ENCODE assay signal across 10 cellular contexts in genomic region chr5:139446956-139447779, GRCh38. TPM values are rescaled to one million over a fixed set of nuclear protein-coding genes. Genes with fewer than 3 reads are reported as not detected.
A peak's percentile ranks its signal among the peaks of the same experiment; 100 is the strongest.
DNase-seq lines count a peak whose midpoint lies in the region; ATAC-seq, FAIRE-seq and TF ChIP-seq lines count a peak whose summit lies in the region.
"Had no signal": no experiment of that assay in that cellular context is flagged by ENCODE, and none has a peak within 500 bp of the region (broad histone marks: within the 10 kb centered on the region; RNA-seq: fewer than 3 reads in every experiment).

No MANE protein-coding gene starts in this region.

- POLR2A ChIA-PET in IMR-90 (lab: Charles Lee; ENCODE audit: unreplicated experiment) = no interaction called here

- CTCF ChIA-PET in IMR-90 (lab: Yijun Ruan, JAX) = no interaction called here

- no peak for DNase-seq in GM12892 (ENCODE audit: insufficient read length)
- peak; percentile 35 for DNase-seq in IMR-90
- DNase-seq in esophagus squamous epithelium (lab: John Stamatoyannopoulos, UW) = no peak
- no peak for DNase-seq in NCI-H526 (lab: John Stamatoyannopoulos, UW)
- DNase-seq in NCI-H82 (lab: John Stamatoyannopoulos, UW) = no peak
- no peak for DNase-seq in GDM1 (lab: John Stamatoyannopoulos, UW)
- no peak for DNase-seq in D721Med (ENCODE audit: insufficient read length, low spot score)
- DNase-seq: NCI-H510A, right cardiac atrium had no signal

- H3K79me1 ChIP-seq in IMR-90 (ENCODE audit: low read depth in 1 of 2, low read length in 2 of 2) = 0 out of 4 replicates have a peak, but pooled peaks cover 0 to 7% of the 10 kb centered on the region in 2 experiments

- H3K9me1 ChIP-seq in IMR-90 (ENCODE audit: insufficient read depth, low read length) = peaks cover 32% of the 10 kb centered on the region

- peak overlapping the region; percentile 14 for H2BK120ac ChIP-seq in IMR-90 (ENCODE audit: low read depth, low read length)

- peak overlapping the region; percentile 13; the same call in 1 of the 2 replicates for H3K23ac ChIP-seq in IMR-90 (ENCODE audit: low read depth, low read length)

- no peak overlapping the region for H3K56ac ChIP-seq in IMR-90 (ENCODE audit: extremely low read depth, insufficient read depth, low read length)

- H3K4me2 ChIP-seq in IMR-90 (ENCODE audit: low read depth, low read length) = no peak overlapping the region

- no peaks in the 10 kb centered on the region for H4K20me1 ChIP-seq in IMR-90 (ENCODE audit: insufficient read depth, low read length)

- H3K4ac ChIP-seq in IMR-90 (ENCODE audit: low read depth, low read length) = peak overlapping the region; percentile 53; the same call in 1 of the 2 replicates

- ATAC-seq in GM21360 (IDR thresholded peaks at IDR 0.05; ENCODE audit: unreplicated experiment) (peak; percentile 63), IMR-90 (ENCODE audit: low read depth) (no peak)

- H3K27me3 ChIP-seq in IMR-90 (ENCODE audit: control insufficient read depth, insufficient read depth, low read length) = no peaks in the 10 kb centered on the region
- H3K27me3 ChIP-seq in esophagus squamous epithelium = no peaks in the 10 kb centered on the region

- peak overlapping the region; percentile 28; the same call in 1 of the 2 replicates for H3K18ac ChIP-seq in IMR-90 (ENCODE audit: low read depth, low read length)

- in situ Hi-C loops in IMR-90 (cut with MboI; ENCODE audit: low sequenced_read_pairs) = no loop called here

- FAIRE-seq in GM12892 (lab: Jason Lieb, UNC) (peak; percentile 91), D721Med (lab: Jason Lieb, UNC) (no peak)

- TF ChIP-seq RAD21 in IMR-90 (IDR thresholded peaks at IDR 0.05; ENCODE audit: low read length) = no peak

- no peak overlapping the region for H4K91ac ChIP-seq in IMR-90 (ENCODE audit: insufficient read depth, low read depth, low read length)

- H3K27ac ChIP-seq in IMR-90 (ENCODE audit: insufficient read depth, low read length) (no peak overlapping the region), esophagus squamous epithelium (peak overlapping the region; percentile 17 to 39 (median 34))

- 71% methylated on average over 1 of the region's 5 CpGs; no CpG with 5 or more reads in 1 of the 2 experiments for WGBS in IMR-90 (ENCODE audit: extremely low coverage in 2 of 2, insufficient read length in 1 of 2), 2 experiments
- WGBS in esophagus squamous epithelium, 2 donors = 52 to 53% methylated on average over 5 of the region's 5 CpGs

- H2AK9ac ChIP-seq in IMR-90 (replicated peaks; ENCODE audit: low read depth, low read length, poor library complexity) = no peak overlapping the region

- intact Hi-C loops in IMR-90 (cut with micrococcal nuclease) = no loop called here
- intact Hi-C loops in esophagus squamous epithelium (cut with DNase I) = no loop called here

- TF ChIP-seq CTCF in IMR-90 (conservative IDR thresholded peaks at IDR 0.05; ENCODE audit: low read depth, low read length) = no peak
- TF ChIP-seq CTCF in esophagus squamous epithelium (IDR thresholded peaks at IDR 0.05) = no peak
- no peak for TF ChIP-seq CTCF in D721Med (IDR thresholded peaks at IDR 0.05; ENCODE audit: insufficient read depth, missing control alignments)

- dilution Hi-C loops in IMR-90 (cut with HindIII; ENCODE audit: low sequenced_read_pairs, unreplicated experiment) = no loop called here

- H3K14ac ChIP-seq in IMR-90 (replicated peaks; ENCODE audit: low read depth, low read length) = peak overlapping the region; percentile 29; the same call in 1 of the 2 replicates

- H3K9ac ChIP-seq in IMR-90 (ENCODE audit: low read depth, low read length) = no peak overlapping the region

- peak overlapping the region; percentile 78; the same call in 1 of the 2 replicates for H2BK20ac ChIP-seq in IMR-90 (ENCODE audit: low read depth, low read length)

- no peak overlapping the region for H2AK5ac ChIP-seq in IMR-90 (ENCODE audit: low read depth, low read length)

- H3K4me1 ChIP-seq in IMR-90 (ENCODE audit: control insufficient read depth, insufficient read depth, low read length) (peaks cover 14% of the 10 kb centered on the region), esophagus squamous epithelium (peaks cover 0 to 42% (median 27%) of the 10 kb centered on the region in 3 donors)

- BruUV-seq in IMR-90 (replicated peaks; lab: Mats Ljungman, UMichigan) = no TSS peak

- no peak overlapping the region; the same call in 1 of the 2 replicates for H4K5ac ChIP-seq in IMR-90 (ENCODE audit: low read depth, low read length)

- H3K9me3 ChIP-seq in IMR-90 (ENCODE audit: control insufficient read depth, insufficient read depth, low read length) (no peaks in the 10 kb centered on the region), esophagus squamous epithelium (no peaks in the 10 kb centered on the region)

- H3K4me3 ChIP-seq in IMR-90 (ENCODE audit: insufficient read depth, low read depth, low read length) (no peak overlapping the region), esophagus squamous epithelium (no peak overlapping the region)

- H4K8ac ChIP-seq in IMR-90 (ENCODE audit: low read depth in 2 of 2, low read length in 2 of 2) = peak overlapping the region in 1 of 2 experiments; percentile 29; a peak in 2 of 4 replicates

- H3K36me3 ChIP-seq in IMR-90 (ENCODE audit: control insufficient read depth, insufficient read depth, low read length) (no peaks in the 10 kb centered on the region), esophagus squamous epithelium (no peaks in the 10 kb centered on the region)

- TF ChIP-seq POLR2A in GM12892 (IDR thresholded peaks at IDR 0.05; ENCODE audit: low read depth, low read length) = no peak
- TF ChIP-seq POLR2A in IMR-90 (IDR thresholded peaks at IDR 0.05; ENCODE audit: low read depth, low read length) = no peak
- TF ChIP-seq POLR2A in esophagus squamous epithelium (IDR thresholded peaks at IDR 0.05) = no peak

- 0 out of 3 replicates have a peak overlapping the region, but pooled peaks have one; percentile 84 for H2BK15ac ChIP-seq in IMR-90 (ENCODE audit: low read depth, low read length)

- H2AFZ ChIP-seq in IMR-90 (replicated peaks; ENCODE audit: low read length, poor library complexity) = no peak overlapping the region

- peak overlapping the region; percentile 9 for H2BK5ac ChIP-seq in IMR-90 (ENCODE audit: low read depth, low read length, poor library complexity, severe bottlenecking)

TF ChIP-seq in IMR-90, 13 proteins besides CTCF, POLR2A, EP300 and RAD21:
- no peak for TF ChIP-seq FOS (IDR thresholded peaks at IDR 0.05; ENCODE audit: low read depth, low read length)
- no peak for TF ChIP-seq MAZ (IDR thresholded peaks at IDR 0.05; ENCODE audit: borderline replicate concordance, low read depth, low read length)
- no peak for TF ChIP-seq ELK1 (IDR thresholded peaks at IDR 0.05; ENCODE audit: borderline replicate concordance, low read depth, low read length)
- no peak for TF ChIP-seq RFX5 (IDR thresholded peaks at IDR 0.05; ENCODE audit: low read depth, low read length)
- TF ChIP-seq NFE2L2 (IDR thresholded peaks at IDR 0.05; ENCODE audit: low read depth, low read length) = no peak
- no peak for TF ChIP-seq CHD1 (IDR thresholded peaks at IDR 0.05; ENCODE audit: low read depth, low read length)

RNA-seq across cellular contexts. Expression of gene DNAJC18, which starts 7.8 kb away (rescaled TPM):
- polyA plus RNA-seq in GM12892 (2012; ENCODE audit: missing spikeins) = 14.0 TPM
- total RNA-seq in IMR-90 (2012; rRNA removed) (9.2 and 11.1 TPM in 2 replicates), esophagus squamous epithelium (1 to 10 TPM in 3 of 4 donors, under 1 TPM in 1; 0.53 to 6.9 (median 3.9) TPM)
- 6.3 and 8.5 TPM in 2 replicates for polyA plus RNA-seq in IMR-90 (2012; rRNA removed)
- polyA plus RNA-seq in IMR-90 (2012; cell fraction: cytosol; rRNA removed) = 2.2 and 2.4 TPM in 2 replicates
- polyA plus RNA-seq in IMR-90 (2012; cell fraction: nucleus; rRNA removed; ENCODE audit: low replicate concordance) = 0.99 and 6.1 TPM in 2 replicates

RNA-seq across cellular contexts. Expression of gene ECSCR, which starts 15.4 kb away (rescaled TPM):
- not detected for polyA plus RNA-seq in GM12892 (2012; ENCODE audit: missing spikeins)
- total RNA-seq in IMR-90 (2012; rRNA removed) = 3.1 and 3.9 TPM in 2 replicates
- 3.6 and 3.8 TPM in 2 replicates for polyA plus RNA-seq in IMR-90 (2012; rRNA removed)
- 4.6 and 4.8 TPM in 2 replicates for polyA plus RNA-seq in IMR-90 (2012; cell fraction: cytosol; rRNA removed)
- polyA plus RNA-seq in IMR-90 (2012; cell fraction: nucleus; rRNA removed; ENCODE audit: low replicate concordance) = 1.7 and 1.9 TPM in 2 replicates
- total RNA-seq in esophagus squamous epithelium = 10 to 100 TPM in 2 of 4 donors, 1 to 10 TPM in 2; 1.7 to 19.5 (median 6.9) TPM

RNA-seq across cellular contexts. Expression of gene SMIM33, which starts 23.6 kb away (rescaled TPM):
- polyA plus RNA-seq in GM12892 (2012; ENCODE audit: missing spikeins) = not detected
- total RNA-seq in IMR-90 (2012; rRNA removed) (not detected in 2 replicates), esophagus squamous epithelium (not detected)
- not detected in 2 replicates for polyA plus RNA-seq in IMR-90 (2012; rRNA removed)
- not detected in 2 replicates for polyA plus RNA-seq in IMR-90 (2012; cell fraction: cytosol; rRNA removed)
- not detected in 2 replicates for polyA plus RNA-seq in IMR-90 (2012; cell fraction: nucleus; rRNA removed; ENCODE audit: low replicate concordance)
- total RNA-seq: right cardiac atrium had no signal
- polyA plus RNA-seq: right cardiac atrium had no signal

RNA-seq across cellular contexts. Expression of gene STING1, which starts 35.4 kb away (rescaled TPM):
- 2.9 TPM for polyA plus RNA-seq in GM12892 (2012; ENCODE audit: missing spikeins)
- total RNA-seq in IMR-90 (2012; rRNA removed) = 18.6 and 20.6 TPM in 2 replicates
- polyA plus RNA-seq in IMR-90 (2012; rRNA removed) = 61.5 and 63.5 TPM in 2 replicates
- 25.4 and 62.7 TPM in 2 replicates for polyA plus RNA-seq in IMR-90 (2012; cell fraction: cytosol; rRNA removed)
- 170 and 329 TPM in 2 replicates for polyA plus RNA-seq in IMR-90 (2012; cell fraction: nucleus; rRNA removed; ENCODE audit: low replicate concordance)
- total RNA-seq in esophagus squamous epithelium = 10 to 100 TPM; 33.0 to 49.6 (median 38.6) TPM

RNA-seq across cellular contexts. Expression of gene SPATA24, which starts 43.3 kb away (rescaled TPM):
- polyA plus RNA-seq in GM12892 (2012; ENCODE audit: missing spikeins) = 11.5 TPM
- total RNA-seq in IMR-90 (2012; rRNA removed) (4.3 and 4.4 TPM in 2 replicates), esophagus squamous epithelium (1 to 10 TPM; 1.5 to 5.9 (median 5.5) TPM)
- 3.8 and 4.1 TPM in 2 replicates for polyA plus RNA-seq in IMR-90 (2012; rRNA removed)
- 1.2 and 2.1 TPM in 2 replicates for polyA plus RNA-seq in IMR-90 (2012; cell fraction: cytosol; rRNA removed)
- polyA plus RNA-seq in IMR-90 (2012; cell fraction: nucleus; rRNA removed; ENCODE audit: low replicate concordance) = 1.9 and 5.1 TPM in 2 replicates
